ENCODE assay signal across 21 cellular contexts in genomic region chr15:35321926-35322325, GRCh38.
"Had no signal": no experiment of that assay in that cellular context is flagged by ENCODE, and none has a peak within 500 bp of the region (broad histone marks: within the 10 kb centered on the region; RNA-seq: fewer than 3 reads in every experiment).

No MANE protein-coding gene starts in this region.

- H3K4me3 ChIP-seq: left ventricle myocardium inferior, mucosa of descending colon, pancreas, skin epidermis, stomach, testis, thyroid gland, transverse colon, upper lobe of left lung, vagina had no signal

- H3K4me1 ChIP-seq: left ventricle myocardium inferior, pancreas, stomach, testis, thyroid gland, upper lobe of left lung, vagina had no signal

- DNase-seq: islet precursor cell; left ventricle myocardium inferior; midbrain; mucosa of descending colon; naive thymus-derived CD4-positive, alpha-beta T cell; pancreas; posterior cingulate gyrus; right cardiac atrium; stimulated activated CD4-positive, alpha-beta T cell treated with anti-CD3 and anti-CD28 coated beads, Interleukin-12 subunit alpha, Interleukin-12 subunit beta, amount 100 ng/mL, for 4 hours; stimulated activated CD4-positive, alpha-beta T cell treated with anti-CD3 and anti-CD28 coated beads, Interleukin-15, amount 100 ng/mL, for 24 hours; stimulated activated CD4-positive, alpha-beta T cell treated with anti-CD3 and anti-CD28 coated beads, Interleukin-2, amount 100 ng/mL, for 24 hours; stimulated activated CD4-positive, alpha-beta T cell treated with anti-CD3 and anti-CD28 coated beads, Interleukin-4, amount 100 ng/mL, for 1 hour; stimulated activated naive B cell treated with anti-CD40 and anti-IgM and Interleukin-4, amounts not matched to agents 10 μg/mL and 1 μg/mL and 100 μg/mL, for 72 hours; stimulated activated naive CD8-positive, alpha-beta T cell treated with anti-CD3 and anti-CD28 coated beads, Interleukin-15, Interleukin-2, amounts not matched to agents 100 U/mL and 50 U/mL, for 24 hours; stomach; testis; thyroid gland; transverse colon; upper lobe of left lung had no signal

- H3K27ac ChIP-seq: left ventricle myocardium inferior, pancreas, skin epidermis, stomach, testis, thyroid gland, transverse colon, upper lobe of left lung, vagina had no signal

- H3K27me3 ChIP-seq: pancreas, stomach, testis, thyroid gland, transverse colon, upper lobe of left lung, vagina had no signal

- H3K9me3 ChIP-seq: left ventricle myocardium inferior, mucosa of descending colon, pancreas, stomach, testis, thyroid gland, transverse colon, upper lobe of left lung, vagina had no signal

- FAIRE-seq: pancreas had no signal

- H3K36me3 ChIP-seq: left ventricle myocardium inferior, pancreas, stomach, thyroid gland, transverse colon, upper lobe of left lung, vagina had no signal
